Comparison of ENCODE assay signal across 16 cellular contexts in genomic region chr15:86735244-86736040, GRCh38.
"Had no signal": no experiment of that assay in that cellular context is flagged by ENCODE, and none has a peak within 500 bp of the region (broad histone marks: within the 10 kb centered on the region; RNA-seq: fewer than 3 reads in every experiment).

No MANE protein-coding gene starts in this region.

- H3K27me3 Mint-ChIP-seq: activated CD4-positive, alpha-beta memory T cell treated with anti-CD3 and anti-CD28 coated beads, Interleukin-2, amount 10 ng/mL, durations not matched to agents 7 days and 5 days; activated naive CD8-positive, alpha-beta T cell treated with anti-CD3 and anti-CD28 coated beads, Interleukin-2, amount 10 ng/mL, durations not matched to agents 7 days and 5 days; stimulated activated naive CD8-positive, alpha-beta T cell treated with anti-CD3 and anti-CD28 coated beads, Interleukin-15, amount 100 ng/mL, for 72 hours had no signal

- H3K4me1 ChIP-seq: breast epithelium, gastroesophageal sphincter, testis had no signal

- FAIRE-seq: keratinocyte had no signal

- H3K4me1 Mint-ChIP-seq: activated CD4-positive, alpha-beta memory T cell treated with anti-CD3 and anti-CD28 coated beads, Interleukin-2, amount 10 ng/mL, durations not matched to agents 7 days and 5 days; activated naive CD8-positive, alpha-beta T cell treated with anti-CD3 and anti-CD28 coated beads, Interleukin-2, amount 10 ng/mL, durations not matched to agents 7 days and 5 days; stimulated activated naive CD8-positive, alpha-beta T cell treated with anti-CD3 and anti-CD28 coated beads, Interleukin-15, amount 100 ng/mL, for 72 hours had no signal

- H3K9me3 Mint-ChIP-seq: activated CD4-positive, alpha-beta memory T cell treated with anti-CD3 and anti-CD28 coated beads, Interleukin-2, amount 10 ng/mL, durations not matched to agents 7 days and 5 days had no signal

- H3K36me3 ChIP-seq: breast epithelium, gastroesophageal sphincter, ovary had no signal

- H3K4me3 Mint-ChIP-seq: activated CD4-positive, alpha-beta memory T cell treated with anti-CD3 and anti-CD28 coated beads, Interleukin-2, amount 10 ng/mL, durations not matched to agents 7 days and 5 days; activated naive CD8-positive, alpha-beta T cell treated with anti-CD3 and anti-CD28 coated beads, Interleukin-2, amount 10 ng/mL, durations not matched to agents 7 days and 5 days; neural crest cell; stimulated activated naive CD8-positive, alpha-beta T cell treated with anti-CD3 and anti-CD28 coated beads, Interleukin-15, amount 100 ng/mL, for 72 hours had no signal

- DNase-seq: activated CD4-positive, alpha-beta memory T cell treated with anti-CD3 and anti-CD28 coated beads, Interleukin-2, amount 10 ng/mL, durations not matched to agents 7 days and 5 days; activated gamma-delta T cell treated with Interleukin-2 at 50 U/mL for 16 hours; activated naive CD8-positive, alpha-beta T cell treated with anti-CD3 and anti-CD28 coated beads, Interleukin-2, amount 10 ng/mL, durations not matched to agents 7 days and 5 days; activated T-cell treated with anti-CD3 and anti-CD28 coated beads, Interleukin-2, amount 50 U/mL, for 48 hours; aorta; left ventricle myocardium superior; ovary; stimulated activated CD4-positive, alpha-beta T cell treated with anti-CD3 and anti-CD28 coated beads, Interleukin-15, amount 100 ng/mL, for 24 hours; stimulated activated CD4-positive, alpha-beta T cell treated with anti-CD3 and anti-CD28 coated beads, Interleukin-4, amount 100 ng/mL, for 24 hours; stimulated activated naive CD8-positive, alpha-beta T cell treated with anti-CD3 and anti-CD28 coated beads, Interleukin-15, amount 100 ng/mL, for 72 hours; testis had no signal

- H3K9me3 ChIP-seq: breast epithelium, gastroesophageal sphincter, ovary, testis had no signal

- H3K27ac ChIP-seq: breast epithelium, gastroesophageal sphincter, ovary, testis, VCaP had no signal

- H3K36me3 Mint-ChIP-seq: activated naive CD8-positive, alpha-beta T cell treated with anti-CD3 and anti-CD28 coated beads, Interleukin-2, amount 10 ng/mL, durations not matched to agents 7 days and 5 days had no signal

- ATAC-seq: gastroesophageal sphincter; left ventricle myocardium superior; stimulated activated naive CD8-positive, alpha-beta T cell treated with anti-CD3 and anti-CD28 coated beads, Interleukin-15, amount 100 ng/mL, for 72 hours had no signal

- H3K27ac Mint-ChIP-seq: activated CD4-positive, alpha-beta memory T cell treated with anti-CD3 and anti-CD28 coated beads, Interleukin-2, amount 10 ng/mL, durations not matched to agents 7 days and 5 days; activated naive CD8-positive, alpha-beta T cell treated with anti-CD3 and anti-CD28 coated beads, Interleukin-2, amount 10 ng/mL, durations not matched to agents 7 days and 5 days had no signal

- H3K4me3 ChIP-seq: breast epithelium, gastroesophageal sphincter, ovary, testis had no signal

- H3K27me3 ChIP-seq: breast epithelium, gastroesophageal sphincter, ovary, testis had no signal
